ENCODE assay signal across 8 cellular contexts in the genomic region with DNA sequence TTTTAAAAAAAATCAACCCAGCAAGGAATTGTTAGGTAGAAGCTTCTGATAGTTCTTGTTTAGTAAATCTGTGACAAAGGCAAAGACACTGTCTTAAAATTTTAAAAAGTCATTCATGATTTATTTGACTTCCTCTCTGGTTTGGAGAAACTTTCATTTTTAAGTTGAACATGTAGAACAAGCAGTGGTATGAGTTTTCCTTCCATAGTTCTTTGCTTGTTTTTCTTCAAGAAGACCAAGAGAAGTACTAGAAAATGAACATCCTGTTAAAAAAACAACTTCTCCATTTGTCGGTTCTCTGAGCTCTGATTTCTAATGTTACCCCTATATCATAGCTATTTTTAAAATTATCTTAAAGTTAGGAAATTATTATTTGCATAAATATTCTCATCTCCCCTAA. TPM values are rescaled to one million over a fixed set of nuclear protein-coding genes. Genes with fewer than 3 reads are reported as not detected.
A peak's percentile ranks its signal among the peaks of the same experiment; 100 is the strongest.
DNase-seq lines count a peak whose midpoint lies in the region; ATAC-seq and TF ChIP-seq lines count a peak whose summit lies in the region.

No MANE protein-coding gene starts in this region.

- H4K91ac ChIP-seq in trophoblast cell (ENCODE audit: low read depth, low read length), result no peak overlapping the region

- H3K27me3 Mint-ChIP-seq in CD8-positive, alpha-beta T cell (ENCODE audit: low read depth), result no peaks in the 10 kb centered on the region
- H3K27me3 Mint-ChIP-seq in chondrocyte (ENCODE audit: low read depth), result no peaks in the 10 kb centered on the region

- H3K27ac ChIP-seq in CD8-positive, alpha-beta T cell (ENCODE audit: low read depth, low read length), result peak overlapping the region; percentile 24
- H3K27ac ChIP-seq in trophoblast cell (ENCODE audit: low read depth, low read length), result no peak overlapping the region

- H3K4me2 ChIP-seq in trophoblast cell (ENCODE audit: low read length), result no peak overlapping the region

- H3K14ac ChIP-seq in trophoblast cell (ENCODE audit: low read length), result no peak overlapping the region

- peaks cover 61% of the 10 kb centered on the region for H3K4me1 Mint-ChIP-seq in CD8-positive, alpha-beta T cell (ENCODE audit: low read depth)
- peaks cover 31% of the 10 kb centered on the region for H3K4me1 Mint-ChIP-seq in chondrocyte (ENCODE audit: low read depth)

- CTCF ChIA-PET in CD8-positive, alpha-beta T cell (lab: Charles Lee), result interaction anchor here (0.7 to 4.1 kb wide), 5 partner anchors 10 to 15 kb away, joined by 3 to 21 read pairs (median 3); a partner anchor contains a TSS

- H4K8ac ChIP-seq in trophoblast cell (ENCODE audit: low read depth, low read length), result no peak overlapping the region

- peaks cover 12% of the 10 kb centered on the region for H3K36me3 Mint-ChIP-seq in CD8-positive, alpha-beta T cell
- peaks cover 4% of the 10 kb centered on the region for H3K36me3 Mint-ChIP-seq in chondrocyte (ENCODE audit: low read depth)

- H3K9me3 Mint-ChIP-seq in CD8-positive, alpha-beta T cell, result no peaks in the 10 kb centered on the region
- H3K9me3 Mint-ChIP-seq in chondrocyte (ENCODE audit: low read depth), result no peaks in the 10 kb centered on the region

- no peak overlapping the region for H3K23ac ChIP-seq in trophoblast cell (ENCODE audit: low read length)

- H3K4me3 ChIP-seq in CD8-positive, alpha-beta T cell (ENCODE audit: low read depth, low read length), result no peak overlapping the region
- no peak overlapping the region for H3K4me3 ChIP-seq in trophoblast cell (ENCODE audit: low read depth, low read length)

- in situ Hi-C loops in G401 (cut with HindIII; ENCODE audit: low sequenced_read_pairs), result no loop called here

- no peaks in the 10 kb centered on the region for H3K27me3 ChIP-seq in CD8-positive, alpha-beta T cell (ENCODE audit: insufficient read depth, low read length)
- H3K27me3 ChIP-seq in trophoblast cell (ENCODE audit: insufficient read depth, low read length), result no peaks in the 10 kb centered on the region

- no peak overlapping the region for H3K18ac ChIP-seq in trophoblast cell (ENCODE audit: low read length)

- POLR2A ChIA-PET in CD8-positive, alpha-beta T cell (lab: Charles Lee), result interaction anchor here (0.8 to 2.4 kb wide), 4 partner anchors 11 to 762 kb away, joined by 5 to 17 read pairs (median 7); a partner anchor contains a TSS

- H2BK5ac ChIP-seq in trophoblast cell (ENCODE audit: low read depth, low read length, poor library complexity), result no peak overlapping the region

- H3K9me3 ChIP-seq in CD8-positive, alpha-beta T cell (ENCODE audit: low read length), result no peaks in the 10 kb centered on the region
- H3K9me3 ChIP-seq in trophoblast cell (ENCODE audit: insufficient read depth, low read depth, low read length), result no peaks in the 10 kb centered on the region

- no CpG with 5 or more reads among the region's 1 CpG for WGBS in trophoblast cell (ENCODE audit: extremely low coverage, insufficient coverage, insufficient read length)

- no peak overlapping the region for H2BK12ac ChIP-seq in trophoblast cell (ENCODE audit: low read length)

- peaks cover 22% of the 10 kb centered on the region for H3K79me2 ChIP-seq in trophoblast cell (ENCODE audit: control insufficient read depth, insufficient read depth, low read length, poor library complexity)

- no peak for ATAC-seq in CD8-positive, alpha-beta T cell
- no peak for ATAC-seq in SK-N-SH treated with all-trans-retinoic acid at 6 μM for 48 hours
- no peak for ATAC-seq in GM19328 (IDR thresholded peaks at IDR 0.05; ENCODE audit: unreplicated experiment)

- H3K27ac Mint-ChIP-seq in CD8-positive, alpha-beta T cell, result peak overlapping the region; percentile 93
- H3K27ac Mint-ChIP-seq in chondrocyte (ENCODE audit: unreplicated experiment), result peak overlapping the region; percentile 76

- no peak overlapping the region for H4K12ac ChIP-seq in trophoblast cell (ENCODE audit: low read depth, low read length)

- no peak overlapping the region for H2BK120ac ChIP-seq in trophoblast cell (ENCODE audit: insufficient read depth, low read length, poor library complexity)

- H3K4ac ChIP-seq in trophoblast cell (ENCODE audit: low read depth, low read length), result peak overlapping the region; percentile 33

- H3K36me3 ChIP-seq in CD8-positive, alpha-beta T cell (ENCODE audit: insufficient read depth, low read length), result no peaks in the 10 kb centered on the region
- peaks cover 2 to 3% of the 10 kb centered on the region in 2 experiments for H3K36me3 ChIP-seq in trophoblast cell (ENCODE audit: control insufficient read depth in 1 of 2, insufficient read depth in 2 of 2, low read length in 2 of 2)

- no peaks in the 10 kb centered on the region for H3K79me1 ChIP-seq in trophoblast cell (ENCODE audit: low read length)

- DNase-seq in CD8-positive, alpha-beta T cell, result no peak
- DNase-seq in NAMALWA (ENCODE audit: low spot score) (peak; percentile 28), chondrocyte (ENCODE audit: low spot score) (no peak), trophoblast cell (no peak), G401 (ENCODE audit: low spot score) (no peak), cerebellum (ENCODE audit: low spot score) (no peak)

- peak overlapping the region; percentile 72 for H3K4me3 Mint-ChIP-seq in CD8-positive, alpha-beta T cell
- no peak overlapping the region for H3K4me3 Mint-ChIP-seq in chondrocyte (ENCODE audit: unreplicated experiment)

- intact Hi-C loops in CD8-positive, alpha-beta T cell (cut with DNase I, micrococcal nuclease), result no loop called here

- TF ChIP-seq CTCF in CD8-positive, alpha-beta T cell (IDR thresholded peaks at IDR 0.05), result no peak
- TF ChIP-seq CTCF in chondrocyte (IDR thresholded peaks at IDR 0.05), result no peak

- peaks cover 61% of the 10 kb centered on the region for H3K4me1 ChIP-seq in CD8-positive, alpha-beta T cell (ENCODE audit: insufficient read depth, low read length)
- peaks cover 0 to 13% of the 10 kb centered on the region in 2 experiments for H3K4me1 ChIP-seq in trophoblast cell (ENCODE audit: control insufficient read depth in 1 of 2, insufficient read depth in 2 of 2, low read length in 2 of 2)

- H2AK5ac ChIP-seq in trophoblast cell (ENCODE audit: low read length), result no peak overlapping the region

- no peak overlapping the region for H3K9ac ChIP-seq in trophoblast cell (ENCODE audit: low read length)

- H2AFZ ChIP-seq in trophoblast cell (ENCODE audit: insufficient read depth, low read length, poor library complexity), result no peak overlapping the region

TF ChIP-seq in SK-N-SH treated with all-trans-retinoic acid at 6 μM for 48 hours, 23 proteins besides CTCF, POLR2A, EP300 and RAD21 (continues in another document):
- TF ChIP-seq RARB (CRISPR knock-in tag; IDR thresholded peaks at IDR 0.05) (no peak), TCF4 (CRISPR knock-in tag; IDR thresholded peaks at IDR 0.05; ENCODE audit: borderline replicate concordance) (no peak), TOX (CRISPR knock-in tag; IDR thresholded peaks at IDR 0.05; ENCODE audit: borderline replicate concordance) (no peak), PPARA (CRISPR knock-in tag; IDR thresholded peaks at IDR 0.05; ENCODE audit: borderline replicate concordance) (no peak), ZFP3 (CRISPR knock-in tag; IDR thresholded peaks at IDR 0.05) (no peak), ZC3H10 (CRISPR knock-in tag; IDR thresholded peaks at IDR 0.05) (no peak), ARNTL (CRISPR knock-in tag; IDR thresholded peaks at IDR 0.05; ENCODE audit: borderline replicate concordance, low read depth) (no peak), ZNF565 (CRISPR knock-in tag; conservative IDR thresholded peaks at IDR 0.05; ENCODE audit: low read depth) (no peak), ISL1 (CRISPR knock-in tag; IDR thresholded peaks at IDR 0.05) (no peak), ESRRG (CRISPR knock-in tag; IDR thresholded peaks at IDR 0.05) (no peak), CSDC2 (CRISPR knock-in tag; IDR thresholded peaks at IDR 0.05) (no peak)
- TF ChIP-seq, protein P1, sequence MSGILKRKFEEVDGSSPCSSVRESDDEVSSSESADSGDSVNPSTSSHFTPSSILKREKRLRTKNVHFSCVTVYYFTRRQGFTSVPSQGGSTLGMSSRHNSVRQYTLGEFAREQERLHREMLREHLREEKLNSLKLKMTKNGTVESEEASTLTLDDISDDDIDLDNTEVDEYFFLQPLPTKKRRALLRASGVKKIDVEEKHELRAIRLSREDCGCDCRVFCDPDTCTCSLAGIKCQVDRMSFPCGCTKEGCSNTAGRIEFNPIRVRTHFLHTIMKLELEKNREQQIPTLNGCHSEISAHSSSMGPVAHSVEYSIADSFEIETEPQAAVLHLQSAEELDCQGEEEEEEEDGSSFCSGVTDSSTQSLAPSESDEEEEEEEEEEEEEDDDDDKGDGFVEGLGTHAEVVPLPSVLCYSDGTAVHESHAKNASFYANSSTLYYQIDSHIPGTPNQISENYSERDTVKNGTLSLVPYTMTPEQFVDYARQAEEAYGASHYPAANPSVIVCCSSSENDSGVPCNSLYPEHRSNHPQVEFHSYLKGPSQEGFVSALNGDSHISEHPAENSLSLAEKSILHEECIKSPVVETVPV (CRISPR knock-in tag; IDR thresholded peaks at IDR 0.05), result no peak
- TF ChIP-seq, protein P2, sequence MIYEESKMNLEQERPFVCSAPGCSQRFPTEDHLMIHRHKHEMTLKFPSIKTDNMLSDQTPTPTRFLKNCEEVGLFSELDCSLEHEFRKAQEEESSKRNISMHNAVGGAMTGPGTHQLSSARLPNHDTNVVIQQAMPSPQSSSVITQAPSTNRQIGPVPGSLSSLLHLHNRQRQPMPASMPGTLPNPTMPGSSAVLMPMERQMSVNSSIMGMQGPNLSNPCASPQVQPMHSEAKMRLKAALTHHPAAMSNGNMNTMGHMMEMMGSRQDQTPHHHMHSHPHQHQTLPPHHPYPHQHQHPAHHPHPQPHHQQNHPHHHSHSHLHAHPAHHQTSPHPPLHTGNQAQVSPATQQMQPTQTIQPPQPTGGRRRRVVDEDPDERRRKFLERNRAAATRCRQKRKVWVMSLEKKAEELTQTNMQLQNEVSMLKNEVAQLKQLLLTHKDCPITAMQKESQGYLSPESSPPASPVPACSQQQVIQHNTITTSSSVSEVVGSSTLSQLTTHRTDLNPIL (CRISPR knock-in tag; IDR thresholded peaks at IDR 0.05; ENCODE audit: low read depth), result no peak

RNA-seq across cellular contexts. Expression of a gene that starts 15.6 kb away (rescaled TPM):
- total RNA-seq in CD8-positive, alpha-beta T cell, result 10 to 100 TPM; 18.8 to 20.7 TPM
- 25.4 to 36.3 TPM (median 25.8 TPM) in 3 replicates for total RNA-seq in chondrocyte
- 33.2 and 33.7 TPM in 2 replicates for polyA plus RNA-seq in trophoblast cell (2013)
- 4.7 and 10.2 TPM in 2 replicates for total RNA-seq in G401 (2014; rRNA removed; shearing (Covaris generic))
- total RNA-seq in cerebellum, result 77.0 TPM
